Comparison of ENCODE assay signal across 16 cellular contexts in the genomic region with DNA sequence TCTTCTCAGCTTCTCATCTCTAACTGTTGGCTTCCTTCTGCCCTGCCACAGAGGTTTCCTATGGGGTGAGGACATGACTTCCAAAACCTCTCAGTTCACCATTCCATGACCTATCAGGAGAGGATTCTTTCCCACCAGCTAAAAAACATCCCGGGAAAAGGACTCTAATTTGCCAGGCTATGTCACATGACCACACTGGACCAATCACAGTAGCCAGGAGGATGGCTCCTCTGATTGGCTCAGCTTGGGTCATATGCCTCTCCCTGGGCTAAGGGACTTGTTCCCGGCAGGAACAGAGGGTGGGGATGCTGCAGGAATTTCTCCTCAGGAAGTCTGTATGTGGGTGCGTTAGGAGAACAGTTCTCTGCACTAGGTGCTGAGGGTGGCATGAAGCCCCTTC. TPM values are rescaled to one million over a fixed set of nuclear protein-coding genes. Genes with fewer than 3 reads are reported as not detected.
A peak's percentile ranks its signal among the peaks of the same experiment; 100 is the strongest.
DNase-seq lines count a peak whose midpoint lies in the region; ATAC-seq, FAIRE-seq and TF ChIP-seq lines count a peak whose summit lies in the region.
"Had no signal": no experiment of that assay in that cellular context is flagged by ENCODE, and none has a peak within 500 bp of the region (broad histone marks: within the 10 kb centered on the region; RNA-seq: fewer than 3 reads in every experiment).

No MANE protein-coding gene starts in this region.

- H3K27me3 ChIP-seq in mammary epithelial cell (ENCODE audit: insufficient read depth, low read length) (no peaks in the 10 kb centered on the region), GM12878 (replicated peaks in 1 of 2; ENCODE audit: control insufficient read depth in 2 of 2, insufficient read depth in 2 of 2, low read length in 1 of 2) (peaks cover 0 to 3% of the 10 kb centered on the region in 2 experiments; a peak in 2 of 4 replicates)

- peak; percentile 20 for DNase-seq in MCF 10A (ENCODE audit: unreplicated experiment)
- no peak for DNase-seq in mammary epithelial cell
- peak; percentile 27 for DNase-seq in NCI-H226
- no peak for DNase-seq in GM12878 (ENCODE audit: low read depth, low spot score)
- no peak for DNase-seq in SIG-M5 (lab: John Stamatoyannopoulos, UW)
- DNase-seq: activated CD4-positive, alpha-beta T cell treated with anti-CD3 and anti-CD28 coated beads for 1 hour; activated effector memory CD4-positive, alpha-beta T cell treated with Interleukin-2 at 50 U/mL for 16 hours; esophagus squamous epithelium; islet precursor cell; NCI-H1105 had no signal

- H3K27ac Mint-ChIP-seq in MCF 10A (ENCODE audit: low read depth, unreplicated experiment), result no peak overlapping the region
- H3K27ac Mint-ChIP-seq: stimulated activated effector memory CD8-positive, alpha-beta T cell treated with anti-CD3 and anti-CD28 coated beads, Interleukin-12 subunit alpha, Interleukin-12 subunit beta, amount 100 ng/mL, for 72 hours had no signal

- TF ChIP-seq CTCF in MCF 10A (IDR thresholded peaks at IDR 0.05; ENCODE audit: unreplicated experiment), result no peak
- TF ChIP-seq CTCF in mammary epithelial cell (conservative IDR thresholded peaks at IDR 0.05 in 1 of 2, IDR thresholded peaks at IDR 0.05 in 1 of 2; ENCODE audit: extremely low read depth in 1 of 2, insufficient read depth in 1 of 2, low read depth in 1 of 2, low read length in 2 of 2), result no peak
- no peak for TF ChIP-seq CTCF in GM12878 (IDR thresholded peaks at IDR 0.05 in 2 of 3, conservative IDR thresholded peaks at IDR 0.05 in 1 of 3; ENCODE audit: control insufficient read depth in 2 of 3, extremely low read depth in 1 of 3, insufficient read depth in 1 of 3, low read depth in 3 of 3, low read length in 3 of 3)

- H3K27me3 Mint-ChIP-seq in MCF 10A (ENCODE audit: insufficient read depth, unreplicated experiment), result no peaks in the 10 kb centered on the region

- no peak for TF ChIP-seq RAD21 in GM12878 (IDR thresholded peaks at IDR 0.05; ENCODE audit: insufficient read depth, low read depth, low read length)

- H3K79me2 ChIP-seq in mammary epithelial cell (ENCODE audit: insufficient read depth, low read length) (no peaks in the 10 kb centered on the region), GM12878 (ENCODE audit: control insufficient read depth, insufficient read depth, low read length) (no peaks in the 10 kb centered on the region)

- RAD21 ChIA-PET in GM12878 (lab: Charles Lee; ENCODE audit: unreplicated experiment), result no interaction called here

- no peak overlapping the region for H3K4me3 Mint-ChIP-seq in MCF 10A (ENCODE audit: unreplicated experiment)
- H3K4me3 Mint-ChIP-seq: stimulated activated effector memory CD8-positive, alpha-beta T cell treated with anti-CD3 and anti-CD28 coated beads, Interleukin-12 subunit alpha, Interleukin-12 subunit beta, amount 100 ng/mL, for 72 hours had no signal

- H4K20me1 ChIP-seq in mammary epithelial cell (ENCODE audit: insufficient read depth, low read length) (no peaks in the 10 kb centered on the region), GM12878 (ENCODE audit: control insufficient read depth, insufficient read depth) (no peaks in the 10 kb centered on the region)

- H3K9me3 ChIP-seq in mammary epithelial cell (replicated peaks; ENCODE audit: insufficient read depth, low read length) (no peaks in the 10 kb centered on the region), GM12878 (replicated peaks; ENCODE audit: control insufficient read depth, insufficient read depth, low read length) (no peaks in the 10 kb centered on the region; the same call in 1 of the 3 replicates)

- no peak for FAIRE-seq in GM12878 (lab: Jason Lieb, UNC)

- no peak for TF ChIP-seq EP300 in GM12878 (IDR thresholded peaks at IDR 0.05; ENCODE audit: borderline replicate concordance in 1 of 2, control insufficient read depth in 1 of 2, low read depth in 2 of 2, low read length in 2 of 2)

- CTCF ChIA-PET in MCF 10A (lab: Yijun Ruan, JAX), result interaction anchor here (0.9 to 1.4 kb wide), 3 partner anchors 12 to 164 kb away, joined by 3 to 7 read pairs (median 5); no protein-coding TSS in a partner anchor
- CTCF ChIA-PET in mammary epithelial cell (lab: Charles Lee; ENCODE audit: low non-redundant PET), result no interaction called here
- CTCF ChIA-PET in GM12878 (lab: Yijun Ruan, JAX), result interaction anchor here (0.9 to 1.4 kb wide), 4 partner anchors 23 to 154 kb away, joined by 3 to 7 read pairs (median 4); no protein-coding TSS in a partner anchor

- H3K4me2 ChIP-seq in mammary epithelial cell (ENCODE audit: insufficient read depth, low read depth, low read length) (no peak overlapping the region), GM12878 (ENCODE audit: control insufficient read depth, insufficient read depth) (no peak overlapping the region)

- ATAC-seq in GM12878, result no peak
- no peak for ATAC-seq in GM18517 (IDR thresholded peaks at IDR 0.05; ENCODE audit: unreplicated experiment)
- ATAC-seq in HG02798 (IDR thresholded peaks at IDR 0.05; ENCODE audit: poor library complexity, unreplicated experiment), result no peak
- no peak for ATAC-seq in GM18502 (IDR thresholded peaks at IDR 0.05; ENCODE audit: poor library complexity, unreplicated experiment)
- ATAC-seq: Right ventricle myocardium inferior; stimulated activated effector memory CD8-positive, alpha-beta T cell treated with anti-CD3 and anti-CD28 coated beads, Interleukin-12 subunit alpha, Interleukin-12 subunit beta, amount 100 ng/mL, for 72 hours had no signal

- WGBS in mammary epithelial cell (ENCODE audit: low coverage, missing lambda C conversion rate), result 67% methylated on average over 3 of the region's 3 CpGs
- 31% methylated on average over 3 of the region's 3 CpGs for WGBS in GM12878 (ENCODE audit: insufficient coverage, insufficient replicate concordance, low lambda C conversion rate, missing lambda C conversion rate)

- no peak overlapping the region for H3K9ac ChIP-seq in mammary epithelial cell (ENCODE audit: insufficient read depth, low read length)
- H3K9ac ChIP-seq in GM12878 (ENCODE audit: control insufficient read depth, insufficient read depth, low read length), result no peak overlapping the region

- dilution Hi-C loops in mammary epithelial cell (cut with HindIII; ENCODE audit: low sequenced_read_pairs), result no loop called here

- H3K27ac ChIP-seq in mammary epithelial cell (ENCODE audit: insufficient read depth, low read depth, low read length), result no peak overlapping the region
- H3K27ac ChIP-seq in GM12878 (ENCODE audit: control insufficient read depth, insufficient read depth), result no peak overlapping the region
- H3K27ac ChIP-seq: cardiac muscle cell, esophagus squamous epithelium had no signal

- intact Hi-C loops in MCF 10A (cut with micrococcal nuclease), result no loop called here
- intact Hi-C loops in mammary epithelial cell (cut with micrococcal nuclease), result no loop called here
- intact Hi-C loops in GM12878 (cut with micrococcal nuclease; ENCODE audit: unreplicated experiment), result no loop called here

- in situ Hi-C loops in mammary epithelial cell (cut with MboI; ENCODE audit: low sequenced_read_pairs in 2 of 2) (no loop called here), GM12878 (cut with MboI) (no loop called here)

- SMC1A ChIA-PET in GM12878 (lab: Charles Lee; ENCODE audit: uncharacterized antibody, unreplicated experiment), result interaction anchor here (0.8 to 0.9 kb wide), 2 partner anchors 19 to 107 kb away, joined by 3 read pairs; no protein-coding TSS in a partner anchor

- no peaks in the 10 kb centered on the region for H3K36me3 Mint-ChIP-seq in MCF 10A (ENCODE audit: insufficient read depth, unreplicated experiment)
- H3K36me3 Mint-ChIP-seq: stimulated activated effector memory CD8-positive, alpha-beta T cell treated with anti-CD3 and anti-CD28 coated beads, Interleukin-12 subunit alpha, Interleukin-12 subunit beta, amount 100 ng/mL, for 72 hours had no signal

- H3K4me1 Mint-ChIP-seq in MCF 10A (ENCODE audit: insufficient read depth, unreplicated experiment), result no peaks in the 10 kb centered on the region

- H2AFZ ChIP-seq in mammary epithelial cell (ENCODE audit: low read depth, low read length) (no peak overlapping the region), GM12878 (ENCODE audit: control insufficient read depth, low read depth, low read length) (no peak overlapping the region)

- POLR2A ChIA-PET in MCF 10A (lab: Yijun Ruan, JAX), result interaction anchor here (1.0 to 1.3 kb wide), 2 partner anchors 14 to 167 kb away, joined by 3 read pairs; no protein-coding TSS in a partner anchor
- POLR2A ChIA-PET in GM12878 (lab: Charles Lee), result interaction anchor here (0.7 kb wide), 1 partner anchor 61 kb away, joined by 3 read pairs; no protein-coding TSS in a partner anchor

- BruUV-seq in MCF 10A (replicated peaks; lab: Mats Ljungman, UMichigan), result no TSS peak
- no TSS peak for BruUV-seq in mammary epithelial cell (replicated peaks; lab: Mats Ljungman, UMichigan)
- BruUV-seq in GM12878 (replicated peaks; lab: Mats Ljungman, UMichigan), result no TSS peak

- TF ChIP-seq POLR2A in GM12878 (IDR thresholded peaks at IDR 0.05; ENCODE audit: low read depth, low read length), result no peak

- H3K4me1 ChIP-seq in mammary epithelial cell (ENCODE audit: insufficient read depth, low read length) (peaks cover 11% of the 10 kb centered on the region), GM12878 (ENCODE audit: control insufficient read depth, insufficient read depth, low read length) (no peaks in the 10 kb centered on the region)

- H3K9me3 Mint-ChIP-seq in MCF 10A (ENCODE audit: unreplicated experiment), result peaks cover 10% of the 10 kb centered on the region

- H3K36me3 ChIP-seq in mammary epithelial cell (ENCODE audit: insufficient read depth, low read length), result no peaks in the 10 kb centered on the region
- no peaks in the 10 kb centered on the region; a peak in 1 of 4 replicates for H3K36me3 ChIP-seq in GM12878 (ENCODE audit: control insufficient read depth in 2 of 2, insufficient read depth in 2 of 2, low read length in 1 of 2)
- H3K36me3 ChIP-seq: cardiac muscle cell, esophagus squamous epithelium had no signal

- no peak overlapping the region for H3K4me3 ChIP-seq in mammary epithelial cell (replicated peaks in 1 of 3; ENCODE audit: insufficient read depth in 1 of 3, low read depth in 2 of 3, low read length in 3 of 3)
- no peak overlapping the region for H3K4me3 ChIP-seq in GM12878
- H3K4me3 ChIP-seq: cardiac muscle cell, esophagus squamous epithelium had no signal

RNA-seq across cellular contexts. Expression of gene XPA, which starts 40.3 kb away (rescaled TPM):
- total RNA-seq in MCF 10A (2022), result 11.8 and 12.3 TPM in 2 replicates
- 1 to 10 TPM; 3.7 to 7.6 TPM for total RNA-seq in mammary epithelial cell
- 1.4 TPM for polyA plus RNA-seq in mammary epithelial cell
- polyA minus RNA-seq in mammary epithelial cell, result not detected
- 25.9 and 29.7 TPM in 2 replicates for total RNA-seq in GM12878 (2013; cell fraction: nucleolus; rRNA removed)
- 10.4 and 11.7 TPM in 2 replicates for total RNA-seq in GM12878 (2014; rRNA removed)
- 15.5 and 17.3 TPM in 2 replicates for total RNA-seq in GM12878 (2014; rRNA removed; fragmentation: Illumina TruSeq; extraction: Trizol)
- total RNA-seq in GM12878 (2021), result 10.4 and 10.8 TPM in 2 replicates
- polyA plus RNA-seq in GM12878 (2011; ENCODE audit: low read depth), result 12.7 TPM
- 6.2 and 11.6 TPM in 2 replicates for polyA plus RNA-seq in GM12878 (2011; rRNA removed)
- polyA plus RNA-seq in GM12878 (2011; cell fraction: cytosol; rRNA removed), result 1.3 and 1.7 TPM in 2 replicates
- polyA plus RNA-seq in GM12878 (2011; cell fraction: nucleus; rRNA removed), result 4.2 and 5.8 TPM in 2 replicates
- 12.0 and 15.5 TPM in 2 replicates for polyA plus RNA-seq in GM12878 (2012)
- polyA plus RNA-seq in GM12878 (2014; fragmentation: Illumina TruSeq; extraction: Trizol), result 14.6 and 15.7 TPM in 2 replicates
- polyA plus RNA-seq in GM12878 (2014; fragmentation: Nextera tagmentation; extraction: Ambion mirVana), result 10 to 100 TPM in 1 of 2 experiments, 1 to 10 TPM in 1; 7.1 to 11.2 TPM
- polyA plus RNA-seq in GM12878 (2014; rRNA removed), result 13.4 and 16.9 TPM in 2 replicates
- polyA plus RNA-seq in GM12878 (2016; fragmentation: Nextera tagmentation; extraction: Ambion mirVana), result 10 to 100 TPM; 18.9 to 19.9 TPM
- polyA minus RNA-seq in GM12878 (2011; rRNA and poly(A)+ RNA removed), result 1.6 and 4.1 TPM in 2 replicates
- 0.94 and 2.3 TPM in 2 replicates for polyA minus RNA-seq in GM12878 (2011; cell fraction: cytosol; rRNA and poly(A)+ RNA removed)
- polyA minus RNA-seq in GM12878 (2011; cell fraction: nucleus; rRNA and poly(A)+ RNA removed), result 4.6 and 8.0 TPM in 2 replicates

Comparison
In these comparisons a context has a peak if more than half of its experiments do, and no peak if none do; other contexts are left out.
1. DNase-seq: peak in MCF 10A (single experiment) and NCI-H226 (single experiment); none in mammary epithelial cell (single experiment), GM12878 (single experiment) and SIG-M5 (single experiment).